8 cellular contexts compared by ENCODE assay signal in the genomic region with DNA sequence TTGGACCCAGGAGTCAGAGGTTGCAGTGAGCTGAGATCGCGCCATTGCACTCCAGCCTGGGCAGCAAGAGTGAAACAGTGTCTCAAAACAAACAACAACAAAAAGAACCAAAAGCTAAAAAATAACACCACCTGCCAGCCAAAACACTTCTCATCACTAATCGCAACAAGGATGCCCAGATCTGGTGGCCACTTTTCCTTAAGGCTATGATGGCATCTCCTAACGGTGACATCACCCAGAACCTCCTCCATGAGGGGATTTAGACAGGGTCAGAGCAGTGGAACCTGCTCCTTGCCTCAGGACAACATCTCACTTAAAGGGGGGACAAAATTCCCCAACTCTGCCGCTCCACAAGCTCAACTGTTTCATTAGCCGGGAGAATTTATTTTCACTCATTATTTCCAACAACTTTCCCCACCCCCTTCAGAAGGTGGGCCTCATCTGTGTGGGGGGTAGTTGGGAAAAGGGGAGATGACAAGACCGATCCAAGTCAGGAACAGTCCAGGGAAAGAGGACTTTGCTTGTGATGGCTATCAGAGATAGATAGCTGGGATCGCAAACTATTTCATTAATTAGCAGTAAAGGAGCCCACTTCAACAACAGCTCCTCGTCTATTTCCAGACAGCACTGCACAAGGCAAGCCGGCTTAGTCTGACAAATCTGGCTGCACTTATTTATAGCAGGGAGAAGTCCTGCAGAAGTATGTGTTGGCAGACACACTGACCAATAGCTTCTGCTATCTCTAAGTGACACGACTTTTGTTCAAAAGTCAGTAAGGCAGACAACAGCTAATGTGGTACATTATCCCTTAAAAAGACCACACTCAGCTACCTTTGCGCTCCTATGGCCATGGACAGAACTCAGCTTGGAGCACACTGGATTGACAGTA. TPM values are rescaled to one million over a fixed set of nuclear protein-coding genes. Genes with fewer than 3 reads are reported as not detected.
DNase-seq lines count a peak whose midpoint lies in the region; TF ChIP-seq lines count a peak whose summit lies in the region.

No MANE protein-coding gene starts in this region.

- peak overlapping the region; percentile 91; the same call in 1 of the 2 replicates for H3K27ac ChIP-seq in VCaP

- no peak for TF ChIP-seq CTCF in VCaP (conservative IDR thresholded peaks at IDR 0.05)

- peak; percentile 16 for DNase-seq in NOMO-1 treated with DMSO at 0.1 percent for 48 hours (lab: John Stamatoyannopoulos, UW; ENCODE audit: unreplicated experiment)
- no peak for DNase-seq in NOMO-1 treated with dmso at 0.1 percent for 144 hours (lab: John Stamatoyannopoulos, UW; ENCODE audit: unreplicated experiment)
- DNase-seq in glomerular visceral epithelial cell (ENCODE audit: extremely low spot score), result peak; percentile 28
- DNase-seq in renal cortical epithelial cell (ENCODE audit: low read depth), result peak; percentile 19
- no peak for DNase-seq in OCI-M2 (lab: John Stamatoyannopoulos, UW; ENCODE audit: unreplicated experiment)
- DNase-seq in NCI-H1105 treated with DMSO at 0.1 percent for 48 hours (lab: John Stamatoyannopoulos, UW), result no peak
- no peak for DNase-seq in activated CD4-positive, CD25-positive, alpha-beta regulatory T cell (lab: John Stamatoyannopoulos, UW)

RNA-seq across cellular contexts. Expression of a gene that starts 2.6 kb away (rescaled TPM):
- total RNA-seq in renal cortical epithelial cell, result 131 and 248 TPM in 2 replicates

Comparison
In these comparisons a context has a peak if more than half of its experiments do, and no peak if none do; other contexts are left out.
1. DNase-seq: peak in NOMO-1 treated with DMSO at 0.1 percent for 48 hours (single experiment), glomerular visceral epithelial cell (single experiment) and renal cortical epithelial cell (single experiment); none in NOMO-1 treated with dmso at 0.1 percent for 144 hours (single experiment), OCI-M2 (single experiment), NCI-H1105 treated with DMSO at 0.1 percent for 48 hours (single experiment) and activated CD4-positive, CD25-positive, alpha-beta regulatory T cell (0 of 4).